Comparison of ENCODE assay signal across 20 cellular contexts in genomic region chr11:110088535-110089344, GRCh38. TPM values are rescaled to one million over a fixed set of nuclear protein-coding genes. Genes with fewer than 3 reads are reported as not detected.
DNase-seq lines count a peak whose midpoint lies in the region; ATAC-seq, FAIRE-seq and TF ChIP-seq lines count a peak whose summit lies in the region.
"Had no signal": no experiment of that assay in that cellular context is flagged by ENCODE, and none has a peak within 500 bp of the region (broad histone marks: within the 10 kb centered on the region; RNA-seq: fewer than 3 reads in every experiment).

No MANE protein-coding gene starts in this region.

- ATAC-seq in GM21737 (IDR thresholded peaks at IDR 0.05; ENCODE audit: unreplicated experiment) (no peak), GM18511 (IDR thresholded peaks at IDR 0.05; ENCODE audit: unreplicated experiment) (no peak)
- ATAC-seq: Panc1, SK-N-SH treated with all-trans-retinoic acid at 6 μM for 48 hours had no signal

- peaks cover 18% of the 10 kb centered on the region for H3K27me3 Mint-ChIP-seq in activated T-helper 2 cell treated with anti-CD3 and anti-CD28 coated beads, Interferon-gamma antibody, Interleukin-2, Interleukin-4, amounts not matched to agents 10 μg/mL and 5 μg/mL and 100 μg/mL, durations not matched to agents 14 hours and 24 hours and 36 hours (ENCODE audit: low read depth)

- H3K4me3 Mint-ChIP-seq in activated T-helper 2 cell treated with anti-CD3 and anti-CD28 coated beads, Interferon-gamma antibody, Interleukin-2, Interleukin-4, amounts not matched to agents 10 μg/mL and 5 μg/mL and 100 μg/mL, durations not matched to agents 14 hours and 24 hours and 36 hours (ENCODE audit: low read depth): peak overlapping the region; percentile 27
- H3K4me3 Mint-ChIP-seq: H9 had no signal

- no peaks in the 10 kb centered on the region for H3K9me3 Mint-ChIP-seq in activated T-helper 2 cell treated with anti-CD3 and anti-CD28 coated beads, Interferon-gamma antibody, Interleukin-2, Interleukin-4, amounts not matched to agents 10 μg/mL and 5 μg/mL and 100 μg/mL, durations not matched to agents 14 hours and 24 hours and 36 hours
- H3K9me3 Mint-ChIP-seq: H9 had no signal

- peaks cover 9% of the 10 kb centered on the region for H3K4me1 ChIP-seq in mesenchymal stem cell (ENCODE audit: control insufficient read depth, insufficient read depth, low read depth, low read length)

- H2AK5ac ChIP-seq in mesenchymal stem cell (ENCODE audit: low read length, severe bottlenecking): peak overlapping the region; percentile 72

- H3K9ac ChIP-seq in mesenchymal stem cell (ENCODE audit: low read length): no peak overlapping the region
- H3K9ac ChIP-seq: GM23248, KMS-11 had no signal

- H3K4ac ChIP-seq in mesenchymal stem cell (ENCODE audit: low read depth in 1 of 2, low read length in 2 of 2): no peak overlapping the region

- no peaks in the 10 kb centered on the region for H3K27me3 ChIP-seq in mesenchymal stem cell (ENCODE audit: control insufficient read depth in 1 of 2, insufficient read depth in 1 of 2, low read length in 2 of 2)

- peak overlapping the region; percentile 21 for H3K27ac Mint-ChIP-seq in activated T-helper 2 cell treated with anti-CD3 and anti-CD28 coated beads, Interferon-gamma antibody, Interleukin-2, Interleukin-4, amounts not matched to agents 10 μg/mL and 5 μg/mL and 100 μg/mL, durations not matched to agents 14 hours and 24 hours and 36 hours
- H3K27ac Mint-ChIP-seq: H9 had no signal

- no peak; the same call in 1 of the 2 replicates for TF ChIP-seq POLR2A in GM12892 (IDR thresholded peaks at IDR 0.05; ENCODE audit: low read depth, low read length)

- no peak overlapping the region for H3K27ac ChIP-seq in mesenchymal stem cell (ENCODE audit: low read length, poor library complexity, severe bottlenecking)
- H3K27ac ChIP-seq: GM23248, HL-60, KMS-11 had no signal

- H2BK12ac ChIP-seq in mesenchymal stem cell (ENCODE audit: low read length in 2 of 2): peak overlapping the region in 1 of 2 experiments; percentile 24

- peak; percentile 30 for FAIRE-seq in GM12892 (lab: Jason Lieb, UNC)

- peak overlapping the region; percentile 23; the same call in 1 of the 2 replicates for H3K4me3 ChIP-seq in GM08714 (ENCODE audit: low read length)
- H3K4me3 ChIP-seq in mesenchymal stem cell (ENCODE audit: insufficient read depth in 1 of 2, low read depth in 1 of 2, low read length in 2 of 2): no peak overlapping the region
- H3K4me3 ChIP-seq: GM23248 had no signal

- H4K91ac ChIP-seq in mesenchymal stem cell (ENCODE audit: low read length): no peak overlapping the region

- H3K23ac ChIP-seq in mesenchymal stem cell (ENCODE audit: low read length in 2 of 2): no peak overlapping the region

- H2BK15ac ChIP-seq in mesenchymal stem cell (ENCODE audit: low read depth, poor library complexity, severe bottlenecking): no peak overlapping the region

- intact Hi-C loops in activated T-helper 2 cell treated with anti-CD3 and anti-CD28 coated beads, Interferon-gamma antibody, Interleukin-2, Interleukin-4, amounts not matched to agents 10 μg/mL and 5 μg/mL and 100 μg/mL, durations not matched to agents 14 hours and 24 hours and 36 hours (cut with micrococcal nuclease): loop anchor here (5.0 kb wide), 1 partner anchor 1289 kb away; the partner anchor contains the start of gene POU2AF1

- H3K18ac ChIP-seq in mesenchymal stem cell (ENCODE audit: low read depth in 1 of 2, low read length in 2 of 2): no peak overlapping the region

- H3K36me3 ChIP-seq in mesenchymal stem cell (ENCODE audit: control insufficient read depth in 1 of 2, insufficient read depth in 2 of 2, low read depth in 1 of 2, low read length in 2 of 2): no peaks in the 10 kb centered on the region
- H3K36me3 ChIP-seq: BE2C had no signal

- no peak overlapping the region for H2BK5ac ChIP-seq in mesenchymal stem cell (ENCODE audit: low read depth, low read length, poor library complexity, severe bottlenecking)

- DNase-seq in GM12892 (ENCODE audit: insufficient read length) (no peak), mesenchymal stem cell (no peak), hippocampal formation (lab: John Stamatoyannopoulos, UW) (no peak)
- no peak for DNase-seq in activated T-helper 2 cell treated with anti-CD3 and anti-CD28 coated beads, Interferon-gamma antibody, Interleukin-2, Interleukin-4, amounts not matched to agents 10 μg/mL and 5 μg/mL and 100 μg/mL, durations not matched to agents 14 hours and 24 hours and 36 hours (ENCODE audit: low spot score)
- DNase-seq: BE2C; H9; NCI-H1105 treated with DMSO at 0.1 percent for 48 hours; NCI-H2029 treated with DMSO at 0.1 percent for 48 hours; NCI-H345; NCI-H524; NCI-H774; NK-92 treated with Interleukin-12 subunit alpha and Interleukin-12 subunit beta, amount 100 ng/mL, for 24 hours had no signal

- H3K4me1 Mint-ChIP-seq in activated T-helper 2 cell treated with anti-CD3 and anti-CD28 coated beads, Interferon-gamma antibody, Interleukin-2, Interleukin-4, amounts not matched to agents 10 μg/mL and 5 μg/mL and 100 μg/mL, durations not matched to agents 14 hours and 24 hours and 36 hours (ENCODE audit: low read depth): peaks cover 25% of the 10 kb centered on the region

- no peak overlapping the region for H3K14ac ChIP-seq in mesenchymal stem cell (ENCODE audit: low read length in 2 of 2)

- H2AFZ ChIP-seq in mesenchymal stem cell (ENCODE audit: low read depth, low read length): no peak overlapping the region
- H2AFZ ChIP-seq: GM23248 had no signal

- no peak overlapping the region for H2BK120ac ChIP-seq in mesenchymal stem cell (ENCODE audit: low read depth, low read length)

- H3K36me3 Mint-ChIP-seq in activated T-helper 2 cell treated with anti-CD3 and anti-CD28 coated beads, Interferon-gamma antibody, Interleukin-2, Interleukin-4, amounts not matched to agents 10 μg/mL and 5 μg/mL and 100 μg/mL, durations not matched to agents 14 hours and 24 hours and 36 hours (ENCODE audit: low read depth): peaks cover 9% of the 10 kb centered on the region

- no peak overlapping the region for H3K4me2 ChIP-seq in mesenchymal stem cell (ENCODE audit: low read length, poor library complexity, severe bottlenecking)
- H3K4me2 ChIP-seq: KMS-11 had no signal

- H3K9me3 ChIP-seq in mesenchymal stem cell (ENCODE audit: control insufficient read depth, low read length): no peaks in the 10 kb centered on the region
- H3K9me3 ChIP-seq: BE2C had no signal

- peak overlapping the region; percentile 12 for H4K8ac ChIP-seq in mesenchymal stem cell (ENCODE audit: low read length)

- WGBS in mesenchymal stem cell: 99% methylated on average over 4 of the region's 5 CpGs

- H3K79me1 ChIP-seq in mesenchymal stem cell (replicated peaks; ENCODE audit: low read length, poor library complexity, severe bottlenecking): peaks cover 1% of the 10 kb centered on the region

RNA-seq across cellular contexts. Expression of gene ZC3H12C, which starts 4.5 kb away (rescaled TPM):
- polyA plus RNA-seq in GM12892 (2012; ENCODE audit: missing spikeins): 15.0 TPM
- total RNA-seq in activated T-helper 2 cell treated with anti-CD3 and anti-CD28 coated beads, Interferon-gamma antibody, Interleukin-2, Interleukin-4, amounts not matched to agents 10 μg/mL and 5 μg/mL and 100 μg/mL, durations not matched to agents 14 hours and 24 hours and 36 hours: 16.7 and 17.5 TPM in 2 replicates
- 5.6 TPM for polyA plus RNA-seq in mesenchymal stem cell (2013, experiment 1 of 2)
- polyA plus RNA-seq in mesenchymal stem cell (2013, experiment 2 of 2): 5.1 TPM
